8 cellular contexts compared by ENCODE assay signal in the genomic region with DNA sequence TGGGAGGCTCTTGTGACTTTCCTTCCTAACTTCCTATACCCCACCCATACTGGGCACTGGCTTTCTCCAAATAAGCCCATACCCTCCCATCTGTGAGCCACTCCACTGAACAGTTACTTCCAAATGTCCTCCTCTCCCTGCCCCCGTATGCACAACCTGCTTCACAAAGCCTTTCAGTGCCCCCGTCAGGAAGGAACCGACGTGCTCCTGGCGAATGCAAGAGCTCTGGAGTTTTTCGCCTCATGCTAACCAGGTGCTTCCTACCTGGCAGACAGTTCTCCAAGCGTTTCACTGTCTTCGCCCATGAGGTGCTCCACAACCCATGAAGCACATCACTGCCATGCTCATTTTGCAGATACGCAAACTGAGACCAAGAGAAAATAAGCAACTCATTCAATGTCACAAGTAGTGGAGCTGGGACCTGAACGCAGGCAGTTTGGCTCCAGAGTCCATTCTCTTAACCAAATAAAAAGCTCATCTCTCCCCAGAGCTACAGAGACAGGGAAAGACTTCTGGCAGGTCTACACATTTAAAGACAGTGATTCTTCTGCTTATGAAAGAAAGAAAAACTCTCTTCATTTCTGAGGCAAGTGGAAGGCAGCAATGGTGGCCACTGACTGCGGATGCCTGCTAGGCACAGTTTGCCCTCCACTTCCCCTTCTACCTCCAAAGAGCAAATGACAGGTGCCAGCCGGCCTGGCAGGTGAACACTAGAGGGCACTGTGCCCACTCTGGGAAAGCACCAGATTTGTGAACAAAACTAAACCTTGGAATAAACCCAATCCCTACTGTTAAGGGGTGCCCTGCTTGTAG. TPM values are rescaled to one million over a fixed set of nuclear protein-coding genes. Genes with fewer than 3 reads are reported as not detected.
DNase-seq lines count a peak whose midpoint lies in the region; ATAC-seq and FAIRE-seq lines count a peak whose summit lies in the region.

No MANE protein-coding gene starts in this region.

- no peak for ATAC-seq in HG02759 (IDR thresholded peaks at IDR 0.05; ENCODE audit: unreplicated experiment)
- ATAC-seq in HG03520 (IDR thresholded peaks at IDR 0.05; ENCODE audit: unreplicated experiment), result no peak

- no peaks in the 10 kb centered on the region for H3K27me3 Mint-ChIP-seq in activated naive CD4-positive, alpha-beta T cell treated with anti-CD3 and anti-CD28 coated beads, Interleukin-2, amount 50 U/mL, for 24 hours

- H3K4me3 Mint-ChIP-seq in activated naive CD4-positive, alpha-beta T cell treated with anti-CD3 and anti-CD28 coated beads, Interleukin-2, amount 50 U/mL, for 24 hours, result no peak overlapping the region

- peak overlapping the region; percentile 35 for H3K27ac Mint-ChIP-seq in activated naive CD4-positive, alpha-beta T cell treated with anti-CD3 and anti-CD28 coated beads, Interleukin-2, amount 50 U/mL, for 24 hours

- H3K9me3 Mint-ChIP-seq in activated naive CD4-positive, alpha-beta T cell treated with anti-CD3 and anti-CD28 coated beads, Interleukin-2, amount 50 U/mL, for 24 hours, result no peaks in the 10 kb centered on the region

- DNase-seq in M059J (ENCODE audit: low read depth), result peak; percentile 57
- DNase-seq in SKM-1 treated with dmso at 0.1 percent for 144 hours (lab: John Stamatoyannopoulos, UW; ENCODE audit: unreplicated experiment), result peak; percentile 41
- DNase-seq in hepatic stellate cell (ENCODE audit: low spot score), result peak; percentile 61
- DNase-seq in stimulated activated CD4-positive, alpha-beta T cell treated with anti-CD3 and anti-CD28 coated beads, Interleukin-1b, Interleukin-23, amount 100 ng/mL, for 4 hours (ENCODE audit: low read depth in 2 of 2), result peak; percentile 60 to 63

- peaks cover 2% of the 10 kb centered on the region for H3K36me3 Mint-ChIP-seq in activated naive CD4-positive, alpha-beta T cell treated with anti-CD3 and anti-CD28 coated beads, Interleukin-2, amount 50 U/mL, for 24 hours

- peak; percentile 3 for FAIRE-seq in G401.6 (lab: Jason Lieb, UNC)

- H3K4me1 Mint-ChIP-seq in activated naive CD4-positive, alpha-beta T cell treated with anti-CD3 and anti-CD28 coated beads, Interleukin-2, amount 50 U/mL, for 24 hours, result peaks cover 16% of the 10 kb centered on the region

RNA-seq across cellular contexts. Expression of a gene that starts 23.8 kb away (rescaled TPM):
- total RNA-seq in M059J (2014; rRNA removed; shearing (Covaris generic)), result 33.8 and 41.2 TPM in 2 replicates

RNA-seq across cellular contexts. Expression of a gene that starts 44.7 kb away (rescaled TPM):
- 9.8 and 18.5 TPM in 2 replicates for total RNA-seq in M059J (2014; rRNA removed; shearing (Covaris generic))

RNA-seq across cellular contexts. Expression of a gene that starts 54.5 kb away (rescaled TPM):
- total RNA-seq in M059J (2014; rRNA removed; shearing (Covaris generic)), result 36.8 and 52.9 TPM in 2 replicates

RNA-seq across cellular contexts. Expression of a gene that starts 59.2 kb away (rescaled TPM):
- not detected in 2 replicates for total RNA-seq in M059J (2014; rRNA removed; shearing (Covaris generic))
